Comparison of ENCODE assay signal across 9 cellular contexts in the genomic region with DNA sequence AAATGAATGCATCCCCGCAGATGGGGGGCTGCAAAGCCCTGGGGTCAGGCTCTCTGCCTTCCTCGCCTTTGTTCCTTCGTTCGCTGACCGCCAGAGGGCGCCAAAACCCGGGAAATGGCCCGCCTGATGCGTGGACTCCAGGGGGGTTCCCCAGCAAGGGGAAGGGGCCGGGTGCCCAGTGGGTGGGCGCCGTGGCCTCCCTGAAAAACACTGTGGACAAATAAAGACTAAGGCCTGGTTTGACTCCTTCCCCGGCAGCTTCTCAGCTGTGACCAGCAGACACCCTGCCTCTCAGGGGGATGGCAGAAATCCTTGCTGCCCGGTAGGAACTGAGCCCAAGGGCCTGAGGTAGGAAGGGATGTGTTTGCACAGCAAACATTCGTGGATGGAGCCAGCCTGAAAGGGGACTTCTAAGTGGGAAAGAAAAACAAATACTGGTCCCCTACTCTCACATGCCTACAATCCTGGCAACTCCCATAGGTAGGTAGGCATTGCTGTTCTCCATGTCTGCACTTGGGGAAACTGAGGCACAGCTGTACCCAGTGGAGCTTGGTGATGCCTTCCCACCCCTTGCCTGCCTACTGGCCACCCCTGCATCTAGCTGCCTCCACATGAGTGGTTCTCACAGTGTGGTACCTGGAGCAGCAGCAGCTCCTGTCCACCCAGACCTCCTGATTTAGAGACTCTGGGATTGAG. TPM values are rescaled to one million over a fixed set of nuclear protein-coding genes. Genes with fewer than 3 reads are reported as not detected.
A peak's percentile ranks its signal among the peaks of the same experiment; 100 is the strongest.
DNase-seq lines count a peak whose midpoint lies in the region; ATAC-seq and TF ChIP-seq lines count a peak whose summit lies in the region.
"Had no signal": no experiment of that assay in that cellular context is flagged by ENCODE, and none has a peak within 500 bp of the region (broad histone marks: within the 10 kb centered on the region; RNA-seq: fewer than 3 reads in every experiment).

No MANE protein-coding gene starts in this region.

- peaks cover 14% of the 10 kb centered on the region for H3K27me3 Mint-ChIP-seq in activated CD4-positive, alpha-beta T cell treated with anti-CD3 and anti-CD28 coated beads, Interleukin-2, amount 10 ng/mL, durations not matched to agents 24 days and 14 days

- H3K4me1 Mint-ChIP-seq in activated CD4-positive, alpha-beta T cell treated with anti-CD3 and anti-CD28 coated beads, Interleukin-2, amount 10 ng/mL, durations not matched to agents 24 days and 14 days: peaks cover 2% of the 10 kb centered on the region

- no peaks in the 10 kb centered on the region for H3K36me3 Mint-ChIP-seq in activated CD4-positive, alpha-beta T cell treated with anti-CD3 and anti-CD28 coated beads, Interleukin-2, amount 10 ng/mL, durations not matched to agents 24 days and 14 days (ENCODE audit: low read depth)

- H3K4me3 Mint-ChIP-seq in activated CD4-positive, alpha-beta T cell treated with anti-CD3 and anti-CD28 coated beads, Interleukin-2, amount 10 ng/mL, durations not matched to agents 24 days and 14 days: no peak overlapping the region
- H3K4me3 Mint-ChIP-seq: T-helper 1 cell treated with Interleukin-12 subunit alpha and Interleukin-12 subunit beta and Interleukin-4 antibody, amounts not matched to agents 30 μg/mL and 1 μg/mL, for 36 hours had no signal

- intact Hi-C loops in activated CD4-positive, alpha-beta T cell treated with anti-CD3 and anti-CD28 coated beads, Interleukin-2, amount 10 ng/mL, durations not matched to agents 24 days and 14 days (cut with micrococcal nuclease): loop anchor here (1.0 to 10.0 kb wide), 3 partner anchors 219 to 619 kb away; no protein-coding TSS in a partner anchor

- ATAC-seq in esophagus mucosa (no peak), HG02970 (IDR thresholded peaks at IDR 0.05; ENCODE audit: low FRiP score, unreplicated experiment) (no peak)

- no peaks in the 10 kb centered on the region for H3K9me3 Mint-ChIP-seq in activated CD4-positive, alpha-beta T cell treated with anti-CD3 and anti-CD28 coated beads, Interleukin-2, amount 10 ng/mL, durations not matched to agents 24 days and 14 days
- H3K9me3 Mint-ChIP-seq: T-helper 1 cell treated with Interleukin-12 subunit alpha and Interleukin-12 subunit beta and Interleukin-4 antibody, amounts not matched to agents 30 μg/mL and 1 μg/mL, for 36 hours had no signal

- no peak overlapping the region for H3K4me3 ChIP-seq in choroid plexus epithelial cell (ENCODE audit: low read depth, low read length)

- TF ChIP-seq CTCF in LNCAP (IDR thresholded peaks at IDR 0.05) (peak; percentile 94), choroid plexus epithelial cell (conservative IDR thresholded peaks at IDR 0.05; ENCODE audit: low read depth, low read length) (peak; percentile 88)

- DNase-seq in ELF-1 (ENCODE audit: low read depth, low spot score): peak; percentile 59
- DNase-seq in activated CD4-positive, alpha-beta T cell treated with anti-CD3 and anti-CD28 coated beads, Interleukin-2, amount 10 ng/mL, durations not matched to agents 24 days and 14 days: peak; percentile 92
- peak; percentile 38 for DNase-seq in choroid plexus epithelial cell (ENCODE audit: low read depth)
- DNase-seq in midbrain (lab: John Stamatoyannopoulos, UW): peak; percentile 70
- peak; percentile 54 for DNase-seq in stimulated activated CD8-positive, alpha-beta memory T cell treated with anti-CD3 and anti-CD28 coated beads, Interleukin-7, amount 100 ng/mL, for 24 hours (ENCODE audit: low read depth)

- H3K27ac Mint-ChIP-seq in activated CD4-positive, alpha-beta T cell treated with anti-CD3 and anti-CD28 coated beads, Interleukin-2, amount 10 ng/mL, durations not matched to agents 24 days and 14 days: no peak overlapping the region
- H3K27ac Mint-ChIP-seq: T-helper 1 cell treated with Interleukin-12 subunit alpha and Interleukin-12 subunit beta and Interleukin-4 antibody, amounts not matched to agents 30 μg/mL and 1 μg/mL, for 36 hours had no signal

RNA-seq across cellular contexts. Expression of gene DUSP1, which starts 57.7 kb away (rescaled TPM):
- total RNA-seq in activated CD4-positive, alpha-beta T cell treated with anti-CD3 and anti-CD28 coated beads, Interleukin-2, amount 10 ng/mL, durations not matched to agents 24 days and 14 days: 10.2 and 10.6 TPM in 2 replicates
- 101 TPM for total RNA-seq in esophagus mucosa

Comparison
In these comparisons a context has a peak if more than half of its experiments do, and no peak if none do; other contexts are left out.
1. DNase-seq: peak in every context shown above with its lines; median percentile 92 in activated CD4-positive, alpha-beta T cell treated with anti-CD3 and anti-CD28 coated beads, Interleukin-2, amount 10 ng/mL, durations not matched to agents 24 days and 14 days; 70 in midbrain; 59 in ELF-1; 54 in stimulated activated CD8-positive, alpha-beta memory T cell treated with anti-CD3 and anti-CD28 coated beads, Interleukin-7, amount 100 ng/mL, for 24 hours; 38 in choroid plexus epithelial cell.